Comparison of ENCODE assay signal across 15 cellular contexts in the genomic region with DNA sequence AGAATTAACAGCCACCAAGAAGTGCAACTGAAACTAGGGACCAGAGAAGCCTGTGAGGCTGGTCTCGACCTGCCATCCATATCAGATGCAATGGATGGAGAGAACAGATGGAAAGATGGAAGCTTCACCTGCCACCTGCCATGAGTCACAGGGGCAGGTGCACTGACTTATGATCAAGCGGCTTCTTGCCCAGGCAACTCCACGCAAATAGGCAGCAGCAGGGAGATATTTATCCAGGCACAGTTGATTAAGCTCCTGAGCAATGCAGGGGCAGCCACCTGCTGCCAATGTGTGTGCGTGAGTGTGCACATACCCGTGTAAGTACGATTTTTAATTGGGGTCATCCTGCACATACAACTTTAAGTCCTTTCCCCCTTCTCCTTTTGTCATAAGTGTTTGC.
DNase-seq lines count a peak whose midpoint lies in the region; ATAC-seq, FAIRE-seq and TF ChIP-seq lines count a peak whose summit lies in the region.
"Had no signal": no experiment of that assay in that cellular context is flagged by ENCODE, and none has a peak within 500 bp of the region (broad histone marks: within the 10 kb centered on the region; RNA-seq: fewer than 3 reads in every experiment).

No MANE protein-coding gene starts in this region.

- FAIRE-seq in GM19239 (lab: Jason Lieb, UNC): no peak

- DNase-seq in DMS53 treated with DMSO at 0.1 percent for 48 hours (lab: John Stamatoyannopoulos, UW; ENCODE audit: unreplicated experiment): peak; percentile 92
- DNase-seq in NCI-H1694 treated with DMSO at 0.1 percent for 48 hours (lab: John Stamatoyannopoulos, UW): peak; percentile 83
- peak; percentile 72 to 83 for DNase-seq in NCI-H526 (lab: John Stamatoyannopoulos, UW)
- peak; percentile 49 for DNase-seq in epithelial cell of esophagus (ENCODE audit: low read depth)
- no peak for DNase-seq in GM19239 (ENCODE audit: insufficient read length, low spot score)
- no peak for DNase-seq in effector CD8-positive, alpha-beta T cell (lab: John Stamatoyannopoulos, UW)
- DNase-seq: activated gamma-delta T cell treated with Interleukin-2 at 50 U/mL for 16 hours, KBM-7, mesendoderm, nephron progenitor cell, RPMI8226 had no signal

- no peak for ATAC-seq in HG03354 (IDR thresholded peaks at IDR 0.05; ENCODE audit: poor library complexity, severe bottlenecking, unreplicated experiment)
- ATAC-seq in HG02610 (IDR thresholded peaks at IDR 0.05; ENCODE audit: unreplicated experiment): no peak
- ATAC-seq: CD8-positive, alpha-beta T cell had no signal

- H3K4me3 ChIP-seq in epithelial cell of esophagus (ENCODE audit: low read length): no peak overlapping the region
- H3K4me3 ChIP-seq: ascending aorta had no signal

- no peak for TF ChIP-seq CTCF in epithelial cell of esophagus (IDR thresholded peaks at IDR 0.05; ENCODE audit: insufficient read depth, low read depth, low read length, missing control alignments)

Comparison
In these comparisons a context has a peak if more than half of its experiments do, and no peak if none do; other contexts are left out.
1. DNase-seq: peak in DMS53 treated with DMSO at 0.1 percent for 48 hours (single experiment), NCI-H1694 treated with DMSO at 0.1 percent for 48 hours (single experiment), NCI-H526 (2 of 2) and epithelial cell of esophagus (single experiment); none in GM19239 (single experiment) and effector CD8-positive, alpha-beta T cell (single experiment).